In the genomic region with DNA sequence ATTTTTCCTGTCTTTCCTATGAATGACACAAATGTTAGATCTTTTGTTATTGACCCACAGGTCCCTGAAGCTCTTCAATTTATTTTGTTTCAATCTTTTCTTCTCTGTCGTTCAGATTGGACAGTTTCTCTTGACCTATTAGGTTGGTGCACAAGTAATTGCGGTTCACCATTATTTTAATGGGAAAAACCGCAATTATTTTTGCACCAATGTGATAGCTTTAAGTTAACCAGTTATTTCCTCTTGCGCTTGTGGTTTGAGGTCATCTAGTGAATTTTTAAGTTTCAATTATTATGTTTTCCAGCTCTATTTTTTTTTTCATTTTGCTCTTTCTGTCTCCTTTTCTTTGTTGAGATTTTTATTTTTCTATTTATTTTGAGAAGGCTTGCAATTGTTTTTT, we compare ENCODE assay signal across 25 cellular contexts.
"Had no signal": no experiment of that assay in that cellular context is flagged by ENCODE, and none has a peak within 500 bp of the region (broad histone marks: within the 10 kb centered on the region; RNA-seq: fewer than 3 reads in every experiment).

No MANE protein-coding gene starts in this region.

- H3K9me3 ChIP-seq: neutrophil, pancreas, prostate gland, thoracic aorta, thyroid gland, tibial nerve, upper lobe of left lung, vagina had no signal

- DNase-seq: naive thymus-derived CD8-positive, alpha-beta T cell; nephron progenitor cell; nucleus accumbens; pancreas; right cardiac atrium; small intestine; stimulated activated CD4-positive, alpha-beta T cell treated with anti-CD3 and anti-CD28 coated beads, Interleukin-15, amount 100 ng/mL, for 24 hours; stimulated activated CD4-positive, alpha-beta T cell treated with anti-CD3 and anti-CD28 coated beads, Interleukin-2, amount 100 ng/mL, for 24 hours; stimulated activated CD4-positive, alpha-beta T cell treated with anti-CD3 and anti-CD28 coated beads, Interleukin-2, amount 100 ng/mL, for 48 hours; stimulated activated CD4-positive, alpha-beta T cell treated with anti-CD3 and anti-CD28 coated beads, Interleukin-4, amount 100 ng/mL, for 24 hours; stimulated activated naive B cell treated with anti-CD40 and anti-IgM and Interleukin-4, amounts not matched to agents 10 μg/mL and 1 μg/mL and 100 μg/mL, for 72 hours; stimulated activated naive CD4-positive, alpha-beta T cell treated with Interleukin-2 at 50 U/mL for 16 hours; stomach; thyroid gland; upper lobe of left lung had no signal

- H3K27ac ChIP-seq: neutrophil, pancreas, prostate gland, stomach, thoracic aorta, thyroid gland, tibial nerve, upper lobe of left lung, vagina had no signal

- H3K4me3 Mint-ChIP-seq: naive thymus-derived CD8-positive, alpha-beta T cell; natural killer cell treated with Interleukin-12 subunit alpha and Interleukin-12 subunit beta and Interleukin-15 and Interleukin-18, amount 100 ng/mL, for 72 hours; nephron progenitor cell; neural crest cell; stimulated activated effector memory CD8-positive, alpha-beta T cell treated with anti-CD3 and anti-CD28 coated beads, Interleukin-12 subunit alpha, Interleukin-12 subunit beta, amount 100 ng/mL, for 72 hours; stimulated activated naive B cell treated with anti-CD40 and anti-IgM and Interleukin-4, amounts not matched to agents 10 μg/mL and 1 μg/mL and 100 μg/mL, for 72 hours; stimulated activated naive CD8-positive, alpha-beta T cell treated with anti-CD3 and anti-CD28 coated beads, Interleukin-15, Interleukin-2, amounts not matched to agents 100 ng/mL and 50 ng/mL, for 24 hours had no signal

- H3K27ac Mint-ChIP-seq: naive thymus-derived CD8-positive, alpha-beta T cell; natural killer cell treated with Interleukin-12 subunit alpha and Interleukin-12 subunit beta and Interleukin-15 and Interleukin-18, amount 100 ng/mL, for 72 hours; nephron progenitor cell; stimulated activated effector memory CD8-positive, alpha-beta T cell treated with anti-CD3 and anti-CD28 coated beads, Interleukin-12 subunit alpha, Interleukin-12 subunit beta, amount 100 ng/mL, for 72 hours; stimulated activated naive B cell treated with anti-CD40 and anti-IgM and Interleukin-4, amounts not matched to agents 10 μg/mL and 1 μg/mL and 100 μg/mL, for 72 hours; stimulated activated naive CD8-positive, alpha-beta T cell treated with anti-CD3 and anti-CD28 coated beads, Interleukin-15, Interleukin-2, amounts not matched to agents 100 ng/mL and 50 ng/mL, for 24 hours had no signal

- H3K36me3 ChIP-seq: neutrophil, pancreas, prostate gland, stomach, thoracic aorta, thyroid gland, tibial nerve, upper lobe of left lung, vagina had no signal

- H3K36me3 Mint-ChIP-seq: naive thymus-derived CD8-positive, alpha-beta T cell; natural killer cell treated with Interleukin-12 subunit alpha and Interleukin-12 subunit beta and Interleukin-15 and Interleukin-18, amount 100 ng/mL, for 72 hours; stimulated activated effector memory CD8-positive, alpha-beta T cell treated with anti-CD3 and anti-CD28 coated beads, Interleukin-12 subunit alpha, Interleukin-12 subunit beta, amount 100 ng/mL, for 72 hours; stimulated activated naive B cell treated with anti-CD40 and anti-IgM and Interleukin-4, amounts not matched to agents 10 μg/mL and 1 μg/mL and 100 μg/mL, for 72 hours had no signal

- H3K4me1 ChIP-seq: prostate gland, thyroid gland, tibial nerve, upper lobe of left lung, vagina had no signal

- H3K4me3 ChIP-seq: pancreas, prostate gland, stomach, thoracic aorta, thyroid gland, tibial nerve, upper lobe of left lung, vagina had no signal

- H3K9me3 Mint-ChIP-seq: nephron progenitor cell had no signal

- H3K4me1 Mint-ChIP-seq: naive thymus-derived CD8-positive, alpha-beta T cell; nephron progenitor cell; neural crest cell; stimulated activated effector memory CD8-positive, alpha-beta T cell treated with anti-CD3 and anti-CD28 coated beads, Interleukin-12 subunit alpha, Interleukin-12 subunit beta, amount 100 ng/mL, for 72 hours; stimulated activated naive B cell treated with anti-CD40 and anti-IgM and Interleukin-4, amounts not matched to agents 10 μg/mL and 1 μg/mL and 100 μg/mL, for 72 hours had no signal

- FAIRE-seq: pancreas, small intestine, urothelium cell line had no signal

- H3K27me3 Mint-ChIP-seq: naive thymus-derived CD8-positive, alpha-beta T cell; natural killer cell treated with Interleukin-12 subunit alpha and Interleukin-12 subunit beta and Interleukin-15 and Interleukin-18, amount 100 ng/mL, for 72 hours; stimulated activated naive B cell treated with anti-CD40 and anti-IgM and Interleukin-4, amounts not matched to agents 10 μg/mL and 1 μg/mL and 100 μg/mL, for 72 hours; stimulated activated naive CD8-positive, alpha-beta T cell treated with anti-CD3 and anti-CD28 coated beads, Interleukin-15, Interleukin-2, amounts not matched to agents 100 ng/mL and 50 ng/mL, for 24 hours had no signal

- H3K27me3 ChIP-seq: neutrophil, pancreas, stomach, thyroid gland, tibial nerve, upper lobe of left lung, vagina had no signal
